13 cellular contexts compared by ENCODE assay signal in the genomic region with DNA sequence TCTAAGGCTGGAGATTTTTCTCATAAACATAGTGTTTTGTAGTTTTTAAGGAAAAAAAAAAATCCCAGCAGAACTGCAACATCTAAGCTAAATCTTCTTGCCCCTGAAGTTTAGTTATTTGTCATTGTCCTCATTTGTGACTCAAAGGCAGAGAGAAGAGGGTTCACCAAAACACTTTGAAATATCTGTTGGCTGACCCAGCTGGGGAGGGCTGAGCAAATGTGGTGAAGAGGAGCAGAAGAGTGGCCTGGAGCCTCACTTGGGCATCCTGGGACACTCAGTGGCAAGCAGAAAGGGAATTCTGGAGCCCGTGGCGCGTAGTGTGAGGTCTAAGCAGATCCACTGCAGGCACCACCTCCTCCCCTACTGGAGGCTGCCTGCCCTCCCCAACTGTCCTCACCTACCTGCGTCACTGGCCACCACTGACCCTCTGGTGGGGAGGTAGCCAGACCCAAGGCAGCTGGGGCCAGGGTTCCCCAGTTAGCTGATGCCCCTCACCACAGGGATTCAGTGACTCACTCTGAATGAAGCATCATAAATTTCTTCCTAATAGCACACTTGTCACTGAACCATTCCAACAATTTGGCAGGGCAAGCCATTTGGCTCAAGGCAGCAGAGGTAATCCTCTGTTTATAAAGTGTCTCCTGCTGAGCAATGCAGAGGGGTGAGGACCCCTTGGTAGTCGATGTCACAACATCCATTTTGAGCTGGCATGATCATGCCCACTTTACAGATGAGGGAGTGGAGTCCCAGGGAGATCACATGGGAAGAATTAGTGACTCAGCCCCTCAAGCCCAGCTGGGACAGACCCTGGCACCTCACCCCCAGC.
DNase-seq lines count a peak whose midpoint lies in the region; ATAC-seq, FAIRE-seq and TF ChIP-seq lines count a peak whose summit lies in the region.
"Had no signal": no experiment of that assay in that cellular context is flagged by ENCODE, and none has a peak within 500 bp of the region (broad histone marks: within the 10 kb centered on the region; RNA-seq: fewer than 3 reads in every experiment).

No MANE protein-coding gene starts in this region.

- H2AFZ ChIP-seq in GM12878 (ENCODE audit: control insufficient read depth, low read depth, low read length): no peak overlapping the region

- no peaks in the 10 kb centered on the region for H3K36me3 ChIP-seq in breast epithelium
- no peaks in the 10 kb centered on the region for H3K36me3 ChIP-seq in GM12878 (ENCODE audit: control insufficient read depth in 2 of 2, insufficient read depth in 2 of 2, low read length in 1 of 2)
- H3K36me3 ChIP-seq: BLaER1 had no signal

- H3K27me3 ChIP-seq in breast epithelium (peaks cover 0 to 4% of the 10 kb centered on the region in 2 donors), GM12878 (replicated peaks in 1 of 2; ENCODE audit: control insufficient read depth in 2 of 2, insufficient read depth in 2 of 2, low read length in 1 of 2) (peaks cover 7 to 16% of the 10 kb centered on the region in 2 experiments)
- H3K27me3 ChIP-seq: BLaER1 had no signal

- in situ Hi-C loops in GM12878 (cut with MboI): no loop called here

- no peak for TF ChIP-seq EP300 in GM12878 (IDR thresholded peaks at IDR 0.05; ENCODE audit: borderline replicate concordance in 1 of 2, control insufficient read depth in 1 of 2, low read depth in 2 of 2, low read length in 2 of 2)

- peaks cover 38% of the 10 kb centered on the region for H3K27me3 Mint-ChIP-seq in MCF 10A (ENCODE audit: insufficient read depth, unreplicated experiment)

- H3K36me3 Mint-ChIP-seq in MCF 10A (ENCODE audit: insufficient read depth, unreplicated experiment): no peaks in the 10 kb centered on the region
- no peaks in the 10 kb centered on the region for H3K36me3 Mint-ChIP-seq in stimulated activated effector memory CD8-positive, alpha-beta T cell treated with anti-CD3 and anti-CD28 coated beads, Interleukin-12 subunit alpha, Interleukin-12 subunit beta, amount 100 ng/mL, for 72 hours

- no peak overlapping the region for H3K4me2 ChIP-seq in GM12878 (ENCODE audit: control insufficient read depth, insufficient read depth)

- TF ChIP-seq CTCF in MCF 10A (IDR thresholded peaks at IDR 0.05; ENCODE audit: unreplicated experiment): no peak
- TF ChIP-seq CTCF in breast epithelium (IDR thresholded peaks at IDR 0.05): no peak
- no peak for TF ChIP-seq CTCF in GM12878 (IDR thresholded peaks at IDR 0.05 in 2 of 3, conservative IDR thresholded peaks at IDR 0.05 in 1 of 3; ENCODE audit: control insufficient read depth in 2 of 3, extremely low read depth in 1 of 3, insufficient read depth in 1 of 3, low read depth in 3 of 3, low read length in 3 of 3)

- 56% methylated on average over 5 of the region's 5 CpGs for WGBS in GM12878 (ENCODE audit: insufficient coverage, insufficient replicate concordance, low lambda C conversion rate, missing lambda C conversion rate)

- intact Hi-C loops in MCF 10A (cut with micrococcal nuclease) (no loop called here), breast epithelium (cut with DNase I; ENCODE audit: low total_unique reads) (no loop called here), GM12878 (cut with micrococcal nuclease; ENCODE audit: unreplicated experiment) (no loop called here)

- CTCF ChIA-PET in MCF 10A (lab: Yijun Ruan, JAX) (interaction anchor here (0.6 to 2.4 kb wide), 10 partner anchors 10 to 235 kb away, joined by 3 to 7 read pairs (median 3); no protein-coding TSS in a partner anchor), GM12878 (lab: Yijun Ruan, JAX) (no interaction called here)

- H3K4me1 ChIP-seq in breast epithelium (no peaks in the 10 kb centered on the region), GM12878 (ENCODE audit: control insufficient read depth, insufficient read depth, low read length) (no peaks in the 10 kb centered on the region)

- H3K9me3 Mint-ChIP-seq in MCF 10A (ENCODE audit: unreplicated experiment): no peaks in the 10 kb centered on the region
- no peaks in the 10 kb centered on the region for H3K9me3 Mint-ChIP-seq in stimulated activated effector memory CD8-positive, alpha-beta T cell treated with anti-CD3 and anti-CD28 coated beads, Interleukin-12 subunit alpha, Interleukin-12 subunit beta, amount 100 ng/mL, for 72 hours
- H3K9me3 Mint-ChIP-seq: activated B cell treated with CpG ODN at 0.5 μM for 24 hours; activated naive CD4-positive, alpha-beta T cell treated with anti-CD3 and anti-CD28 coated beads for 36 hours had no signal

- H3K9me3 ChIP-seq in breast epithelium (no peaks in the 10 kb centered on the region), GM12878 (replicated peaks; ENCODE audit: control insufficient read depth, insufficient read depth, low read length) (no peaks in the 10 kb centered on the region)
- H3K9me3 ChIP-seq: BLaER1 had no signal

- H3K4me3 ChIP-seq in breast epithelium: no peak overlapping the region
- no peak overlapping the region for H3K4me3 ChIP-seq in GM12878
- H3K4me3 ChIP-seq: BLaER1 had no signal

- H4K20me1 ChIP-seq in GM12878 (ENCODE audit: control insufficient read depth, insufficient read depth): no peaks in the 10 kb centered on the region; the same call in 1 of the 2 replicates
- H4K20me1 ChIP-seq: BLaER1 had no signal

- H3K4me3 Mint-ChIP-seq in MCF 10A (ENCODE audit: unreplicated experiment): no peak overlapping the region
- no peak overlapping the region for H3K4me3 Mint-ChIP-seq in stimulated activated effector memory CD8-positive, alpha-beta T cell treated with anti-CD3 and anti-CD28 coated beads, Interleukin-12 subunit alpha, Interleukin-12 subunit beta, amount 100 ng/mL, for 72 hours
- H3K4me3 Mint-ChIP-seq: activated naive CD4-positive, alpha-beta T cell treated with anti-CD3 and anti-CD28 coated beads for 36 hours had no signal

- no peaks in the 10 kb centered on the region for H3K79me2 ChIP-seq in GM12878 (ENCODE audit: control insufficient read depth, insufficient read depth, low read length)

- TF ChIP-seq RAD21 in GM12878 (IDR thresholded peaks at IDR 0.05; ENCODE audit: insufficient read depth, low read depth, low read length): no peak

- POLR2A ChIA-PET in MCF 10A (lab: Yijun Ruan, JAX): no interaction called here
- POLR2A ChIA-PET in GM12878 (lab: Charles Lee): interaction anchor here (1.1 kb wide), 1 partner anchor 9 kb away, joined by 3 read pairs; no protein-coding TSS in a partner anchor

- DNase-seq in MCF 10A (ENCODE audit: unreplicated experiment) (peak; percentile 73), breast epithelium (ENCODE audit: low spot score in 2 of 2) (no peak), NCI-H1092 (lab: John Stamatoyannopoulos, UW) (peak; percentile 27), GM12878 (ENCODE audit: low read depth, low spot score) (no peak), retina (no peak)
- no peak for DNase-seq in stimulated activated effector memory CD8-positive, alpha-beta T cell treated with anti-CD3 and anti-CD28 coated beads, Interleukin-12 subunit alpha, Interleukin-12 subunit beta, amount 100 ng/mL, for 72 hours (ENCODE audit: low spot score in 2 of 2)
- DNase-seq: activated B cell treated with CpG ODN at 0.5 μM for 24 hours; activated naive CD4-positive, alpha-beta T cell treated with anti-CD3 and anti-CD28 coated beads for 36 hours; stimulated activated CD4-positive, alpha-beta T cell treated with anti-CD3 and anti-CD28 coated beads, Interleukin-2, amount 100 ng/mL, for 24 hours had no signal

- BruUV-seq in MCF 10A (replicated peaks; lab: Mats Ljungman, UMichigan): no TSS peak
- BruUV-seq in GM12878 (replicated peaks; lab: Mats Ljungman, UMichigan): no TSS peak

- H3K27ac ChIP-seq in breast epithelium (no peak overlapping the region), GM12878 (ENCODE audit: control insufficient read depth, insufficient read depth) (no peak overlapping the region)
- H3K27ac ChIP-seq: BLaER1 had no signal

- no peak overlapping the region for H3K27ac Mint-ChIP-seq in MCF 10A (ENCODE audit: low read depth, unreplicated experiment)
- H3K27ac Mint-ChIP-seq in stimulated activated effector memory CD8-positive, alpha-beta T cell treated with anti-CD3 and anti-CD28 coated beads, Interleukin-12 subunit alpha, Interleukin-12 subunit beta, amount 100 ng/mL, for 72 hours: no peak overlapping the region
- H3K27ac Mint-ChIP-seq: activated B cell treated with CpG ODN at 0.5 μM for 24 hours; activated naive CD4-positive, alpha-beta T cell treated with anti-CD3 and anti-CD28 coated beads for 36 hours had no signal

- FAIRE-seq in GM12878 (lab: Jason Lieb, UNC): no peak
- FAIRE-seq: endometrium had no signal

- H3K4me1 Mint-ChIP-seq in MCF 10A (ENCODE audit: insufficient read depth, unreplicated experiment): no peaks in the 10 kb centered on the region
- peaks cover 20% of the 10 kb centered on the region for H3K4me1 Mint-ChIP-seq in stimulated activated effector memory CD8-positive, alpha-beta T cell treated with anti-CD3 and anti-CD28 coated beads, Interleukin-12 subunit alpha, Interleukin-12 subunit beta, amount 100 ng/mL, for 72 hours

- ATAC-seq in GM12878: peak; percentile 46
- ATAC-seq in stimulated activated effector memory CD8-positive, alpha-beta T cell treated with anti-CD3 and anti-CD28 coated beads, Interleukin-12 subunit alpha, Interleukin-12 subunit beta, amount 100 ng/mL, for 72 hours: peak; percentile 55
- ATAC-seq in HG03432 (IDR thresholded peaks at IDR 0.05; ENCODE audit: unreplicated experiment): no peak
- ATAC-seq in GM21390 (IDR thresholded peaks at IDR 0.05; ENCODE audit: unreplicated experiment): no peak

- H3K9ac ChIP-seq in GM12878 (ENCODE audit: control insufficient read depth, insufficient read depth, low read length): no peak overlapping the region
- H3K9ac ChIP-seq: BLaER1 had no signal

- TF ChIP-seq POLR2A in breast epithelium (IDR thresholded peaks at IDR 0.05) (no peak), GM12878 (IDR thresholded peaks at IDR 0.05; ENCODE audit: low read depth, low read length) (no peak)

- RAD21 ChIA-PET in GM12878 (lab: Charles Lee; ENCODE audit: unreplicated experiment): interaction anchor here (0.7 to 0.8 kb wide), 2 partner anchors 23 to 36 kb away, joined by 3 to 4 read pairs; no protein-coding TSS in a partner anchor

- SMC1A ChIA-PET in GM12878 (lab: Charles Lee; ENCODE audit: uncharacterized antibody, unreplicated experiment): no interaction called here

TF ChIP-seq in GM12878, 131 proteins besides CTCF, POLR2A, EP300 and RAD21 (continues in another document):
- no peak for TF ChIP-seq SP1 (IDR thresholded peaks at IDR 0.05; ENCODE audit: low read depth, low read length)
- no peak for TF ChIP-seq FOXM1 (IDR thresholded peaks at IDR 0.05; ENCODE audit: low read depth, low read length)
- TF ChIP-seq JUNB (IDR thresholded peaks at IDR 0.05): peak; percentile 67
- no peak for TF ChIP-seq SIN3A (IDR thresholded peaks at IDR 0.05; ENCODE audit: low read depth, low read length)
- no peak for TF ChIP-seq WRNIP1 (IDR thresholded peaks at IDR 0.05; ENCODE audit: borderline replicate concordance, low read depth, low read length)
- no peak for TF ChIP-seq MTA2 (IDR thresholded peaks at IDR 0.05; ENCODE audit: low read depth)
- TF ChIP-seq YBX1 (IDR thresholded peaks at IDR 0.05): no peak
- TF ChIP-seq IRF4 (IDR thresholded peaks at IDR 0.05; ENCODE audit: low read depth, low read length): peak; percentile 47; the same call in 1 of the 2 replicates
- TF ChIP-seq CREB1 (IDR thresholded peaks at IDR 0.05; ENCODE audit: low read depth): no peak
- TF ChIP-seq MYB (IDR thresholded peaks at IDR 0.05; ENCODE audit: borderline replicate concordance, low read depth, low read length): no peak

Comparison
In these comparisons a context has a peak if more than half of its experiments do, and no peak if none do; other contexts are left out.
1. DNase-seq: peak in MCF 10A (single experiment) and NCI-H1092 (single experiment); none in breast epithelium (0 of 2), GM12878 (single experiment), stimulated activated effector memory CD8-positive, alpha-beta T cell treated with anti-CD3 and anti-CD28 coated beads, Interleukin-12 subunit alpha, Interleukin-12 subunit beta, amount 100 ng/mL, for 72 hours (0 of 2) and retina (single experiment).
2. ATAC-seq: peak in GM12878 (single experiment) and stimulated activated effector memory CD8-positive, alpha-beta T cell treated with anti-CD3 and anti-CD28 coated beads, Interleukin-12 subunit alpha, Interleukin-12 subunit beta, amount 100 ng/mL, for 72 hours (single experiment); none in HG03432 (single experiment) and GM21390 (single experiment).